In the genomic region with DNA sequence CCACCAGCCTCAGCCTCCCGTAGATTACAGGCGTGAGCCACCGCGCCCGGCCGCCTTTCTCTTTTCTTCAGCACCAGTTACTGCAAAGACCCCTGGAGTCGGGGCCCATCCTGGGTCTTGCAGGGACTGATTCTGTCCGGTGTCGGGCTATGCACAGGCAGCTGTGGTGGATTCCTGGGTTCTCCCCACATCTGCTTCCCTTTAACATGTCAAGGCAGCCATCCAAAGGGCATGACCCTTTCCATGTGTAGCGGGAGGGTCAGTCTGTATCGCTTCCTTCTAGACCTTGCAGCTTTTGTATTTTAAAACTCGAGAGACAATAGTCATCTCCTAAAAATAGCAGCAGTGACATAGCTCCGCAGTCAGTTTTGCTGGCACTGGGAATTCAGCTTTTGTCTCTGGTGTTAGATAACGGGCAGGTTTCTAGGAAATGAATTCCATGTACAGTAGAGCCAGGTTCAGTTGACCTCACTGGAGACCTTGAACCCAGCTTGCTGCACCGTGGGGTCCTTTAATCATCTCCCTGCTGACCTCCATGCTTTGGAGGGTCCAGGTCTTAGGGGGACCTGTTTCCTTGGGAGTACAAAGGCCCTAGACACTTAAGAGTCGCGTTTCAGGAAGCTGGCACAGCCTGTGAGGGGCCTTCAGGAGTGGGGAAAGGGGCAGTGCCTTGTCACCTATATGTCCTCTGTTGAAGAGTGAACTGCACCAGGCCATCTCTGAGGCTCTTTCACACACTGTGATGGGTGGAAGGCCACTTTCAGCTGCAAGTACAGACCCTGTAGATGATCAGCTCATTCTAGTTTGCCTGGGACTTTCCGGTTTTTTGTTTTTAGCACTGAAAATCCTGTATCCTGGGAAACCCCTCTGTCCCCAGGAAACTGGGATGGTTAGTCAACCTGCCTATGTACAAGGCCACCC, we compare ENCODE assay signal across 1 cellular context.
TF ChIP-seq lines count a peak whose summit lies in the region.

No MANE protein-coding gene starts in this region.

TF ChIP-seq in K562, 482 proteins besides CTCF, POLR2A, EP300 and RAD21 (continued from another document and continues in another):
- TF ChIP-seq, protein P1, sequence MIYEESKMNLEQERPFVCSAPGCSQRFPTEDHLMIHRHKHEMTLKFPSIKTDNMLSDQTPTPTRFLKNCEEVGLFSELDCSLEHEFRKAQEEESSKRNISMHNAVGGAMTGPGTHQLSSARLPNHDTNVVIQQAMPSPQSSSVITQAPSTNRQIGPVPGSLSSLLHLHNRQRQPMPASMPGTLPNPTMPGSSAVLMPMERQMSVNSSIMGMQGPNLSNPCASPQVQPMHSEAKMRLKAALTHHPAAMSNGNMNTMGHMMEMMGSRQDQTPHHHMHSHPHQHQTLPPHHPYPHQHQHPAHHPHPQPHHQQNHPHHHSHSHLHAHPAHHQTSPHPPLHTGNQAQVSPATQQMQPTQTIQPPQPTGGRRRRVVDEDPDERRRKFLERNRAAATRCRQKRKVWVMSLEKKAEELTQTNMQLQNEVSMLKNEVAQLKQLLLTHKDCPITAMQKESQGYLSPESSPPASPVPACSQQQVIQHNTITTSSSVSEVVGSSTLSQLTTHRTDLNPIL (CRISPR knock-in tag; IDR thresholded peaks at IDR 0.05), result no peak
- TF ChIP-seq SPI1 (IDR thresholded peaks at IDR 0.05; ENCODE audit: borderline replicate concordance, low read depth, low read length) (no peak), SOX6 (IDR thresholded peaks at IDR 0.05) (peak; percentile 95), PRPF4 (IDR thresholded peaks at IDR 0.05; ENCODE audit: insufficient read depth, low read depth, low read length, poor library complexity, severe bottlenecking) (no peak), CBFA2T3 (IDR thresholded peaks at IDR 0.05) (peak; percentile 84), SP2 (IDR thresholded peaks at IDR 0.05; ENCODE audit: extremely low read depth, low read depth, low read length, poor library complexity, severe bottlenecking) (no peak), PHF8 (IDR thresholded peaks at IDR 0.05; ENCODE audit: borderline replicate concordance, low read length) (no peak), SMARCA5 (IDR thresholded peaks at IDR 0.05) (no peak), TBL1XR1 (IDR thresholded peaks at IDR 0.05; ENCODE audit: low read length in 2 of 2) (peak in 1 of 2 experiments; percentile 68; a peak in 2 of 4 replicates), HMG20B (CRISPR knock-in tag; IDR thresholded peaks at IDR 0.05) (no peak), ZNF717 (CRISPR knock-in tag; IDR thresholded peaks at IDR 0.05) (no peak), MEF2D (tag; conservative IDR thresholded peaks at IDR 0.05; ENCODE audit: low read depth) (peak; percentile 96), ZKSCAN1 (IDR thresholded peaks at IDR 0.05; ENCODE audit: low read depth, low read length) (no peak), LCOR (CRISPR knock-in tag; IDR thresholded peaks at IDR 0.05) (no peak), KLF10 (CRISPR knock-in tag; IDR thresholded peaks at IDR 0.05) (no peak), NCOA1 (IDR thresholded peaks at IDR 0.05; ENCODE audit: low read depth) (no peak), E2F3 (CRISPR knock-in tag; IDR thresholded peaks at IDR 0.05) (no peak), SIN3B (IDR thresholded peaks at IDR 0.05; ENCODE audit: low read depth) (no peak), ZNF699 (CRISPR knock-in tag; IDR thresholded peaks at IDR 0.05; ENCODE audit: insufficient replicate concordance) (no peak), HNRNPLL (IDR thresholded peaks at IDR 0.05; ENCODE audit: low read depth, low read length, poor library complexity, severe bottlenecking) (no peak), NFE2 (IDR thresholded peaks at IDR 0.05; ENCODE audit: low read depth) (peak; percentile 26; the same call in 1 of the 2 replicates), TAF1 (IDR thresholded peaks at IDR 0.05; ENCODE audit: control insufficient read depth, extremely low read depth, insufficient read depth, low read length, severe bottlenecking) (no peak), MBD2 (IDR thresholded peaks at IDR 0.05; ENCODE audit: borderline replicate concordance, low read depth) (no peak)
- TF ChIP-seq, protein P2, sequence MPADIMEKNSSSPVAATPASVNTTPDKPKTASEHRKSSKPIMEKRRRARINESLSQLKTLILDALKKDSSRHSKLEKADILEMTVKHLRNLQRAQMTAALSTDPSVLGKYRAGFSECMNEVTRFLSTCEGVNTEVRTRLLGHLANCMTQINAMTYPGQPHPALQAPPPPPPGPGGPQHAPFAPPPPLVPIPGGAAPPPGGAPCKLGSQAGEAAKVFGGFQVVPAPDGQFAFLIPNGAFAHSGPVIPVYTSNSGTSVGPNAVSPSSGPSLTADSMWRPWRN (IDR thresholded peaks at IDR 0.05; ENCODE audit: low read depth), result no peak
- TF ChIP-seq, protein P3, sequence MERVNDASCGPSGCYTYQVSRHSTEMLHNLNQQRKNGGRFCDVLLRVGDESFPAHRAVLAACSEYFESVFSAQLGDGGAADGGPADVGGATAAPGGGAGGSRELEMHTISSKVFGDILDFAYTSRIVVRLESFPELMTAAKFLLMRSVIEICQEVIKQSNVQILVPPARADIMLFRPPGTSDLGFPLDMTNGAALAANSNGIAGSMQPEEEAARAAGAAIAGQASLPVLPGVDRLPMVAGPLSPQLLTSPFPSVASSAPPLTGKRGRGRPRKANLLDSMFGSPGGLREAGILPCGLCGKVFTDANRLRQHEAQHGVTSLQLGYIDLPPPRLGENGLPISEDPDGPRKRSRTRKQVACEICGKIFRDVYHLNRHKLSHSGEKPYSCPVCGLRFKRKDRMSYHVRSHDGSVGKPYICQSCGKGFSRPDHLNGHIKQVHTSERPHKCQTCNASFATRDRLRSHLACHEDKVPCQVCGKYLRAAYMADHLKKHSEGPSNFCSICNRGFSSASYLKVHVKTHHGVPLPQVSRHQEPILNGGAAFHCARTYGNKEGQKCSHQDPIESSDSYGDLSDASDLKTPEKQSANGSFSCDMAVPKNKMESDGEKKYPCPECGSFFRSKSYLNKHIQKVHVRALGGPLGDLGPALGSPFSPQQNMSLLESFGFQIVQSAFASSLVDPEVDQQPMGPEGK (CRISPR knock-in tag; IDR thresholded peaks at IDR 0.05; ENCODE audit: borderline replicate concordance), result no peak
- TF ChIP-seq, protein P4, sequence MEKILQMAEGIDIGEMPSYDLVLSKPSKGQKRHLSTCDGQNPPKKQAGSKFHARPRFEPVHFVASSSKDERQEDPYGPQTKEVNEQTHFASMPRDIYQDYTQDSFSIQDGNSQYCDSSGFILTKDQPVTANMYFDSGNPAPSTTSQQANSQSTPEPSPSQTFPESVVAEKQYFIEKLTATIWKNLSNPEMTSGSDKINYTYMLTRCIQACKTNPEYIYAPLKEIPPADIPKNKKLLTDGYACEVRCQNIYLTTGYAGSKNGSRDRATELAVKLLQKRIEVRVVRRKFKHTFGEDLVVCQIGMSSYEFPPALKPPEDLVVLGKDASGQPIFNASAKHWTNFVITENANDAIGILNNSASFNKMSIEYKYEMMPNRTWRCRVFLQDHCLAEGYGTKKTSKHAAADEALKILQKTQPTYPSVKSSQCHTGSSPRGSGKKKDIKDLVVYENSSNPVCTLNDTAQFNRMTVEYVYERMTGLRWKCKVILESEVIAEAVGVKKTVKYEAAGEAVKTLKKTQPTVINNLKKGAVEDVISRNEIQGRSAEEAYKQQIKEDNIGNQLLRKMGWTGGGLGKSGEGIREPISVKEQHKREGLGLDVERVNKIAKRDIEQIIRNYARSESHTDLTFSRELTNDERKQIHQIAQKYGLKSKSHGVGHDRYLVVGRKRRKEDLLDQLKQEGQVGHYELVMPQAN (IDR thresholded peaks at IDR 0.05; ENCODE audit: borderline replicate concordance), result no peak
- TF ChIP-seq, protein P5, sequence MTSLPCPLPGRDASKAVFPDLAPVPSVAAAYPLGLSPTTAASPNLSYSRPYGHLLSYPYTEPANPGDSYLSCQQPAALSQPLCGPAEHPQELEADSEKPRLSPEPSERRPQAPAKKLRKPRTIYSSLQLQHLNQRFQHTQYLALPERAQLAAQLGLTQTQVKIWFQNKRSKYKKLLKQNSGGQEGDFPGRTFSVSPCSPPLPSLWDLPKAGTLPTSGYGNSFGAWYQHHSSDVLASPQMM (CRISPR knock-in tag; IDR thresholded peaks at IDR 0.05), result no peak
- TF ChIP-seq, protein P6, sequence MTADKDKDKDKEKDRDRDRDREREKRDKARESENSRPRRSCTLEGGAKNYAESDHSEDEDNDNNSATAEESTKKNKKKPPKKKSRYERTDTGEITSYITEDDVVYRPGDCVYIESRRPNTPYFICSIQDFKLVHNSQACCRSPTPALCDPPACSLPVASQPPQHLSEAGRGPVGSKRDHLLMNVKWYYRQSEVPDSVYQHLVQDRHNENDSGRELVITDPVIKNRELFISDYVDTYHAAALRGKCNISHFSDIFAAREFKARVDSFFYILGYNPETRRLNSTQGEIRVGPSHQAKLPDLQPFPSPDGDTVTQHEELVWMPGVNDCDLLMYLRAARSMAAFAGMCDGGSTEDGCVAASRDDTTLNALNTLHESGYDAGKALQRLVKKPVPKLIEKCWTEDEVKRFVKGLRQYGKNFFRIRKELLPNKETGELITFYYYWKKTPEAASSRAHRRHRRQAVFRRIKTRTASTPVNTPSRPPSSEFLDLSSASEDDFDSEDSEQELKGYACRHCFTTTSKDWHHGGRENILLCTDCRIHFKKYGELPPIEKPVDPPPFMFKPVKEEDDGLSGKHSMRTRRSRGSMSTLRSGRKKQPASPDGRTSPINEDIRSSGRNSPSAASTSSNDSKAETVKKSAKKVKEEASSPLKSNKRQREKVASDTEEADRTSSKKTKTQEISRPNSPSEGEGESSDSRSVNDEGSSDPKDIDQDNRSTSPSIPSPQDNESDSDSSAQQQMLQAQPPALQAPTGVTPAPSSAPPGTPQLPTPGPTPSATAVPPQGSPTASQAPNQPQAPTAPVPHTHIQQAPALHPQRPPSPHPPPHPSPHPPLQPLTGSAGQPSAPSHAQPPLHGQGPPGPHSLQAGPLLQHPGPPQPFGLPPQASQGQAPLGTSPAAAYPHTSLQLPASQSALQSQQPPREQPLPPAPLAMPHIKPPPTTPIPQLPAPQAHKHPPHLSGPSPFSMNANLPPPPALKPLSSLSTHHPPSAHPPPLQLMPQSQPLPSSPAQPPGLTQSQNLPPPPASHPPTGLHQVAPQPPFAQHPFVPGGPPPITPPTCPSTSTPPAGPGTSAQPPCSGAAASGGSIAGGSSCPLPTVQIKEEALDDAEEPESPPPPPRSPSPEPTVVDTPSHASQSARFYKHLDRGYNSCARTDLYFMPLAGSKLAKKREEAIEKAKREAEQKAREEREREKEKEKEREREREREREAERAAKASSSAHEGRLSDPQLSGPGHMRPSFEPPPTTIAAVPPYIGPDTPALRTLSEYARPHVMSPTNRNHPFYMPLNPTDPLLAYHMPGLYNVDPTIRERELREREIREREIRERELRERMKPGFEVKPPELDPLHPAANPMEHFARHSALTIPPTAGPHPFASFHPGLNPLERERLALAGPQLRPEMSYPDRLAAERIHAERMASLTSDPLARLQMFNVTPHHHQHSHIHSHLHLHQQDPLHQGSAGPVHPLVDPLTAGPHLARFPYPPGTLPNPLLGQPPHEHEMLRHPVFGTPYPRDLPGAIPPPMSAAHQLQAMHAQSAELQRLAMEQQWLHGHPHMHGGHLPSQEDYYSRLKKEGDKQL (CRISPR knock-in tag; IDR thresholded peaks at IDR 0.05; ENCODE audit: borderline replicate concordance), result no peak
- TF ChIP-seq, protein P7, sequence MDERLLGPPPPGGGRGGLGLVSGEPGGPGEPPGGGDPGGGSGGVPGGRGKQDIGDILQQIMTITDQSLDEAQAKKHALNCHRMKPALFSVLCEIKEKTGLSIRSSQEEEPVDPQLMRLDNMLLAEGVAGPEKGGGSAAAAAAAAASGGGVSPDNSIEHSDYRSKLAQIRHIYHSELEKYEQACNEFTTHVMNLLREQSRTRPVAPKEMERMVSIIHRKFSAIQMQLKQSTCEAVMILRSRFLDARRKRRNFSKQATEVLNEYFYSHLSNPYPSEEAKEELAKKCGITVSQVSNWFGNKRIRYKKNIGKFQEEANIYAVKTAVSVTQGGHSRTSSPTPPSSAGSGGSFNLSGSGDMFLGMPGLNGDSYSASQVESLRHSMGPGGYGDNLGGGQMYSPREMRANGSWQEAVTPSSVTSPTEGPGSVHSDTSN (CRISPR knock-in tag; IDR thresholded peaks at IDR 0.05; ENCODE audit: low read depth), result no peak
- TF ChIP-seq, protein P7 (tag; conservative IDR thresholded peaks at IDR 0.05; ENCODE audit: low read depth), result no peak
- TF ChIP-seq, protein P8, sequence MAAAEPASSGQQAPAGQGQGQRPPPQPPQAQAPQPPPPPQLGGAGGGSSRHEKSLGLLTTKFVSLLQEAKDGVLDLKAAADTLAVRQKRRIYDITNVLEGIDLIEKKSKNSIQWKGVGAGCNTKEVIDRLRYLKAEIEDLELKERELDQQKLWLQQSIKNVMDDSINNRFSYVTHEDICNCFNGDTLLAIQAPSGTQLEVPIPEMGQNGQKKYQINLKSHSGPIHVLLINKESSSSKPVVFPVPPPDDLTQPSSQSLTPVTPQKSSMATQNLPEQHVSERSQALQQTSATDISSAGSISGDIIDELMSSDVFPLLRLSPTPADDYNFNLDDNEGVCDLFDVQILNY (CRISPR knock-in tag; IDR thresholded peaks at IDR 0.05), result no peak
